11 cellular contexts compared by ENCODE assay signal in the genomic region with DNA sequence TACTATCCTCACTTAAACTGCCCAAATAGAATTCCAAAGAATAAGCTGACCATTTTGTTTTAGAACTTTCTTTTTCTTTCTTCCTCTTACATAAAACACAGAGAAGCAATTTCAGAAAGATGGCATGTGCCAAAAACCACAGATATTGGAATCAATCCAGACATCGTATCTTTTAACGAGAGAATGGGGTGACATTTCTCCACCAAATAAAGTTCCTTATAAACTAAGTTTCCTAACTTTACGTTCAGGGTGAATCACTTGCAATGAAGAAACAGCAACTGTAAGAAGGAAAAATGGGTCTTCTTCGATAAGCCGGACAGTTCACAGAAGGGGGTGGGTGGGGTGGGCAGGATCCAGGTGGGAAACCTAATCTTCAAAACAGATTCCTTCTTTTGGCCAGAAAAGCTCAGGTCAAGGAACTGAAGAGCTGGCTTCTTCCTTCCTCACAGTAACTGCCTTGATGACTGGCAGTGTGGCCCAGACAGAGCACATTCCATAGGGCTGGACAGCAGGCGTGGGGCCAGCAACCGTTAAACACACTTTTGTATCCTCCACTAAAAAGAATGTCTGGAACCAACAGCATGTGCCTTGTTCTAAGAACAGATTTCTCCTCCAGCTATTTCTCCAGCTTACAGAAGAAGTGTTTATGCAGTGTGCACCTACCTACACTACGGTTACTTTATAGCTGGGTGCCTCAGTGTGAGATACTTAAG. TPM values are rescaled to one million over a fixed set of nuclear protein-coding genes. Genes with fewer than 3 reads are reported as not detected.
A peak's percentile ranks its signal among the peaks of the same experiment; 100 is the strongest.
DNase-seq lines count a peak whose midpoint lies in the region; ATAC-seq and TF ChIP-seq lines count a peak whose summit lies in the region.
"Had no signal": no experiment of that assay in that cellular context is flagged by ENCODE, and none has a peak within 500 bp of the region (broad histone marks: within the 10 kb centered on the region; RNA-seq: fewer than 3 reads in every experiment).

No MANE protein-coding gene starts in this region.

- peak; percentile 64 for ATAC-seq in Right ventricle myocardium superior (ENCODE audit: poor library complexity)
- no peak for ATAC-seq in HG03280 (IDR thresholded peaks at IDR 0.05; ENCODE audit: unreplicated experiment)
- no peak for ATAC-seq in T-helper 17 cell
- ATAC-seq: T-cell had no signal

- no peaks in the 10 kb centered on the region for H3K27me3 ChIP-seq in adrenal gland

- no peaks in the 10 kb centered on the region for H3K27me3 Mint-ChIP-seq in T-helper 17 cell
- H3K27me3 Mint-ChIP-seq: T-cell had no signal

- DNase-seq in GF-D8 (lab: John Stamatoyannopoulos, UW) (peak; percentile 41), adrenal gland (peak in 5 of 7 donors; percentile 51 to 86 (median 71)), Right ventricle myocardium superior (peak; percentile 62), renal cortical epithelial cell (ENCODE audit: low read depth) (peak; percentile 82), NCI-H2081 treated with DMSO at 0.1 percent for 48 hours (lab: John Stamatoyannopoulos, UW) (no peak), NCI-H1436 treated with DMSO at 0.1 percent for 48 hours (lab: John Stamatoyannopoulos, UW) (no peak), T-helper 17 cell (no peak)
- DNase-seq: KG1; stimulated activated naive CD4-positive, alpha-beta T cell; T-cell had no signal

- no peak for TF ChIP-seq POLR2A in adrenal gland (IDR thresholded peaks at IDR 0.05)

- H3K4me3 ChIP-seq in adrenal gland = no peak overlapping the region

- TF ChIP-seq CTCF in adrenal gland (IDR thresholded peaks at IDR 0.05) = no peak

- no peak overlapping the region for H3K4me3 Mint-ChIP-seq in T-helper 17 cell
- H3K4me3 Mint-ChIP-seq: T-cell had no signal

- H3K4me1 Mint-ChIP-seq in T-helper 17 cell = peaks cover 24% of the 10 kb centered on the region

- intact Hi-C loops in adrenal gland (cut with DNase I) = no loop called here
- intact Hi-C loops in Right ventricle myocardium superior (cut with DNase I) = no loop called here

- H3K36me3 ChIP-seq in adrenal gland (replicated peaks in 1 of 2) = no peaks in the 10 kb centered on the region

- peaks cover 3% of the 10 kb centered on the region for H3K36me3 Mint-ChIP-seq in T-helper 17 cell (ENCODE audit: low read depth)

- H3K27ac ChIP-seq in adrenal gland = peak overlapping the region; percentile 33 to 71 (median 65)

- no peak overlapping the region for H3K27ac Mint-ChIP-seq in T-helper 17 cell
- H3K27ac Mint-ChIP-seq: T-cell had no signal

- H3K4me1 ChIP-seq in adrenal gland (replicated peaks in 1 of 2) = peaks cover 28 to 67% of the 10 kb centered on the region in 2 donors

- 21 to 25% (median 23%) methylated on average over 7 to 8 of the region's 8 CpGs for WGBS in adrenal gland, 4 donors

- H3K9me3 ChIP-seq in adrenal gland (replicated peaks in 1 of 3) (no peaks in the 10 kb centered on the region), T-helper 17 cell (ENCODE audit: control insufficient read depth, low read length, poor library complexity, severe bottlenecking) (no peaks in the 10 kb centered on the region)

RNA-seq across cellular contexts. Expression of a gene that starts 31.5 kb away (rescaled TPM):
- 100 to 1,000 TPM in 4 of 8 donors, 10 to 100 TPM in 4; 44.0 to 169 (median 102) TPM for total RNA-seq in adrenal gland
- 10 to 100 TPM; 11.4 to 71.1 (median 13.1) TPM for polyA plus RNA-seq in adrenal gland
- 18.1 TPM for total RNA-seq in Right ventricle myocardium superior
- total RNA-seq in renal cortical epithelial cell = 17.0 and 30.1 TPM in 2 replicates
- 10 to 100 TPM; 32.9 to 33.6 TPM for total RNA-seq in T-helper 17 cell

Comparison
In these comparisons a context has a peak if more than half of its experiments do, and no peak if none do; other contexts are left out.
1. DNase-seq: peak in GF-D8 (single experiment), adrenal gland (5 of 7), Right ventricle myocardium superior (single experiment) and renal cortical epithelial cell (single experiment); none in NCI-H2081 treated with DMSO at 0.1 percent for 48 hours (single experiment), NCI-H1436 treated with DMSO at 0.1 percent for 48 hours (single experiment) and T-helper 17 cell (0 of 3).